Comparison of ENCODE assay signal across 21 cellular contexts in genomic region chr4:101280866-101281600, GRCh38.
DNase-seq lines count a peak whose midpoint lies in the region; TF ChIP-seq lines count a peak whose summit lies in the region.
"Had no signal": no experiment of that assay in that cellular context is flagged by ENCODE, and none has a peak within 500 bp of the region (broad histone marks: within the 10 kb centered on the region; RNA-seq: fewer than 3 reads in every experiment).

No MANE protein-coding gene starts in this region.

- no peak overlapping the region for H2BK12ac ChIP-seq in H9 (ENCODE audit: insufficient read length, low read depth, low read length)

- peaks cover 6% of the 10 kb centered on the region; the same call in 1 of the 2 replicates for H3K79me2 ChIP-seq in H9 (ENCODE audit: insufficient read depth, low read length)

- H3T11ph ChIP-seq in H9 (ENCODE audit: low read length): no peak overlapping the region

- H4K8ac ChIP-seq in H9 (replicated peaks; ENCODE audit: insufficient read length, low read depth, low read length): no peak overlapping the region

- H2BK20ac ChIP-seq in H9 (ENCODE audit: low read depth, low read length, poor library complexity, severe bottlenecking): no peak overlapping the region

- intact Hi-C loops in dendritic cell treated with granulocyte-macrophage colony-stimulating factor and Interleukin-4, amounts not matched to agents 40 ng/mL and 50 ng/mL, for 4 days (cut with micrococcal nuclease): no loop called here

- no peaks in the 10 kb centered on the region for H4K20me1 ChIP-seq in H9 (ENCODE audit: control insufficient read depth, insufficient read depth, insufficient read length)

- H3K27me3 ChIP-seq in H9 (ENCODE audit: insufficient read depth, low read length): no peaks in the 10 kb centered on the region

- peaks cover 15% of the 10 kb centered on the region for H3K4me1 ChIP-seq in H9 (ENCODE audit: insufficient read depth, low read length)
- H3K4me1 ChIP-seq: Caco-2, HAP-1 had no signal

- H3K14ac ChIP-seq in H9 (ENCODE audit: insufficient read depth, low read length): no peak overlapping the region

- no peak overlapping the region for H2AK5ac ChIP-seq in H9 (ENCODE audit: insufficient read length, low read length)

- H3K4ac ChIP-seq in H9 (ENCODE audit: low read depth, low read length): no peak overlapping the region

- no peaks in the 10 kb centered on the region for H3K9me3 ChIP-seq in H9 (ENCODE audit: control insufficient read depth, low read depth, low read length)
- H3K9me3 ChIP-seq: A549, Caco-2, HAP-1 had no signal

- H3K4me2 ChIP-seq in H9 (ENCODE audit: insufficient read depth, insufficient read length, low read length): no peak overlapping the region
- H3K4me2 ChIP-seq: A549, PC-9 had no signal

- no peak overlapping the region for H4K91ac ChIP-seq in H9 (ENCODE audit: insufficient read length, low read depth, low read length)

- H3K27ac Mint-ChIP-seq in H9 (peak overlapping the region in 2 of 3 experiments; percentile 13 to 78; a peak in 4 of 7 replicates), glutamatergic neuron (ENCODE audit: unreplicated experiment) (no peak overlapping the region)
- peak overlapping the region; percentile 71 for H3K27ac Mint-ChIP-seq in dendritic cell treated with granulocyte-macrophage colony-stimulating factor and Interleukin-4, amounts not matched to agents 40 ng/mL and 50 ng/mL, for 4 days
- H3K27ac Mint-ChIP-seq: CD4-positive, CD25-positive, alpha-beta regulatory T cell had no signal

- H3K79me1 ChIP-seq in H9 (ENCODE audit: insufficient read depth, low read depth, low read length, poor library complexity, severe bottlenecking): no peaks in the 10 kb centered on the region

- H3K27ac ChIP-seq in 22Rv1 (peak overlapping the region; percentile 97), H9 (ENCODE audit: insufficient read length, low read depth, low read length) (no peak overlapping the region)
- H3K27ac ChIP-seq: A549, HL-60, PC-9 had no signal

- H3K27me3 Mint-ChIP-seq in H9 (ENCODE audit: low read depth) (no peaks in the 10 kb centered on the region), glutamatergic neuron (ENCODE audit: unreplicated experiment) (no peaks in the 10 kb centered on the region)
- H3K27me3 Mint-ChIP-seq in dendritic cell treated with granulocyte-macrophage colony-stimulating factor and Interleukin-4, amounts not matched to agents 40 ng/mL and 50 ng/mL, for 4 days: no peaks in the 10 kb centered on the region
- H3K27me3 Mint-ChIP-seq: CD4-positive, CD25-positive, alpha-beta regulatory T cell had no signal

- WGBS in H9 (ENCODE audit: extremely low coverage, insufficient read length, low lambda C conversion rate): no CpG with 5 or more reads among the region's 3 CpGs

- peaks cover 44 to 66% of the 10 kb centered on the region in 2 experiments for H3K4me1 Mint-ChIP-seq in H9
- peaks cover 43% of the 10 kb centered on the region for H3K4me1 Mint-ChIP-seq in dendritic cell treated with granulocyte-macrophage colony-stimulating factor and Interleukin-4, amounts not matched to agents 40 ng/mL and 50 ng/mL, for 4 days (ENCODE audit: low read depth)
- H3K4me1 Mint-ChIP-seq in glutamatergic neuron (ENCODE audit: low read depth, unreplicated experiment): no peaks in the 10 kb centered on the region

- no peak for TF ChIP-seq CTCF in 22Rv1 (IDR thresholded peaks at IDR 0.05)
- no peak for TF ChIP-seq CTCF in H9 (conservative IDR thresholded peaks at IDR 0.05)
- no peak for TF ChIP-seq CTCF in glutamatergic neuron (IDR thresholded peaks at IDR 0.05; ENCODE audit: partially characterized antibody, unreplicated experiment)

- no peak overlapping the region for H3K18ac ChIP-seq in H9 (ENCODE audit: insufficient read length, low read depth, low read length)

- H3K23me2 ChIP-seq in H9 (ENCODE audit: insufficient read length, low read depth, low read length, poor library complexity, severe bottlenecking): no peaks in the 10 kb centered on the region

- H2AFZ ChIP-seq in H9 (ENCODE audit: low read length): no peak overlapping the region
- H2AFZ ChIP-seq: PC-9 had no signal

- no peak overlapping the region for H3K9ac ChIP-seq in H9 (ENCODE audit: extremely low read depth, insufficient read length, low read length)

- H2BK120ac ChIP-seq in H9 (ENCODE audit: low read depth, low read length, poor library complexity, severe bottlenecking): no peak overlapping the region

- peak overlapping the region in 1 of 2 experiments; percentile 60; a peak in 3 of 5 replicates for H3K4me3 Mint-ChIP-seq in H9
- H3K4me3 Mint-ChIP-seq in dendritic cell treated with granulocyte-macrophage colony-stimulating factor and Interleukin-4, amounts not matched to agents 40 ng/mL and 50 ng/mL, for 4 days: no peak overlapping the region
- no peak overlapping the region for H3K4me3 Mint-ChIP-seq in glutamatergic neuron (ENCODE audit: unreplicated experiment)
- H3K4me3 Mint-ChIP-seq: CD4-positive, CD25-positive, alpha-beta regulatory T cell had no signal

- H3K56ac ChIP-seq in H9 (ENCODE audit: insufficient read length, low read depth, low read length): no peak overlapping the region

- no peaks in the 10 kb centered on the region for H3K9me3 Mint-ChIP-seq in H9
- no peaks in the 10 kb centered on the region for H3K9me3 Mint-ChIP-seq in dendritic cell treated with granulocyte-macrophage colony-stimulating factor and Interleukin-4, amounts not matched to agents 40 ng/mL and 50 ng/mL, for 4 days
- no peaks in the 10 kb centered on the region for H3K9me3 Mint-ChIP-seq in glutamatergic neuron (ENCODE audit: unreplicated experiment)

- H3K36me3 Mint-ChIP-seq in H9 (ENCODE audit: insufficient read depth in 1 of 3, low read depth in 3 of 3) (no peaks in the 10 kb centered on the region; a peak in 1 of 7 replicates), glutamatergic neuron (ENCODE audit: unreplicated experiment) (no peaks in the 10 kb centered on the region)
- H3K36me3 Mint-ChIP-seq in dendritic cell treated with granulocyte-macrophage colony-stimulating factor and Interleukin-4, amounts not matched to agents 40 ng/mL and 50 ng/mL, for 4 days (ENCODE audit: low read depth): no peaks in the 10 kb centered on the region

- H2BK5ac ChIP-seq in H9 (ENCODE audit: insufficient read length, low read length): no peak overlapping the region

- no peak overlapping the region for H4K5ac ChIP-seq in H9 (ENCODE audit: insufficient read length, low read depth, low read length)

- no peak overlapping the region for H3K23ac ChIP-seq in H9 (ENCODE audit: insufficient read length, low read depth, low read length)

- DNase-seq in H9 (no peak), medulla oblongata (ENCODE audit: extremely low spot score) (peak; percentile 28), HPDE6-E6E7 (ENCODE audit: extremely low spot score) (no peak), NCI-H2196 (lab: John Stamatoyannopoulos, UW; ENCODE audit: unreplicated experiment) (no peak), glutamatergic neuron (no peak)
- DNase-seq in activated CD4-positive, alpha-beta T cell treated with anti-CD3 and anti-CD28 coated beads, Interleukin-2, amount 50 U/mL, for 4 hours: no peak
- DNase-seq: Caco-2; CD4-positive, CD25-positive, alpha-beta regulatory T cell; DMS153; MV-4-11; NCI-H1417; NCI-H187 treated with DMSO at 0.1 percent for 48 hours; NCI-H2171 treated with DMSO at 0.1 percent for 48 hours; NCI-H510A treated with DMSO at 0.1 percent for 48 hours; NCI-H82; PC-9 had no signal

- no peak overlapping the region for H2BK15ac ChIP-seq in H9 (ENCODE audit: low read depth, low read length)
